ENCODE assay signal across 10 cellular contexts in genomic region chr4:119103263-119103662, GRCh38. TPM values are rescaled to one million over a fixed set of nuclear protein-coding genes. Genes with fewer than 3 reads are reported as not detected.
DNase-seq lines count a peak whose midpoint lies in the region; ATAC-seq and TF ChIP-seq lines count a peak whose summit lies in the region.
"Had no signal": no experiment of that assay in that cellular context is flagged by ENCODE, and none has a peak within 500 bp of the region (broad histone marks: within the 10 kb centered on the region; RNA-seq: fewer than 3 reads in every experiment).

No MANE protein-coding gene starts in this region.

- H3K23me2 ChIP-seq in H9 (ENCODE audit: insufficient read length, low read depth, low read length, poor library complexity, severe bottlenecking), result no peaks in the 10 kb centered on the region

- TF ChIP-seq EP300 in gastroesophageal sphincter (IDR thresholded peaks at IDR 0.05) (no peak), sigmoid colon (IDR thresholded peaks at IDR 0.05) (peak in 1 of 4 donors; percentile 40)

- no peaks in the 10 kb centered on the region for H3K9me3 ChIP-seq in H9 (ENCODE audit: control insufficient read depth, low read depth, low read length)
- H3K9me3 ChIP-seq in gastroesophageal sphincter, result no peaks in the 10 kb centered on the region
- H3K9me3 ChIP-seq in sigmoid colon, result no peaks in the 10 kb centered on the region

- peaks cover 18 to 22% of the 10 kb centered on the region in 2 experiments for H3K4me1 Mint-ChIP-seq in H9

- H3K79me1 ChIP-seq in H9 (ENCODE audit: insufficient read depth, low read depth, low read length, poor library complexity, severe bottlenecking), result no peaks in the 10 kb centered on the region

- no peak overlapping the region for H3K23ac ChIP-seq in H9 (ENCODE audit: insufficient read length, low read depth, low read length)

- no peak overlapping the region for H3K4ac ChIP-seq in H9 (ENCODE audit: low read depth, low read length)

- H4K5ac ChIP-seq in H9 (ENCODE audit: insufficient read length, low read depth, low read length), result no peak overlapping the region

- intact Hi-C loops in sigmoid colon (cut with DNase I), result no loop called here

- H3K4me3 Mint-ChIP-seq in H9, result no peak overlapping the region
- H3K4me3 Mint-ChIP-seq: activated CD4-positive, alpha-beta T cell treated with anti-CD3 and anti-CD28 coated beads, Interleukin-2, amount 10 ng/mL, durations not matched to agents 7 days and 5 days had no signal

- H2AK5ac ChIP-seq in H9 (ENCODE audit: insufficient read length, low read length), result no peak overlapping the region

- H3K27me3 Mint-ChIP-seq in H9 (ENCODE audit: low read depth), result no peaks in the 10 kb centered on the region
- H3K27me3 Mint-ChIP-seq: activated CD4-positive, alpha-beta T cell treated with anti-CD3 and anti-CD28 coated beads, Interleukin-2, amount 10 ng/mL, durations not matched to agents 7 days and 5 days had no signal

- H3K14ac ChIP-seq in H9 (ENCODE audit: insufficient read depth, low read length), result no peak overlapping the region

- H2BK15ac ChIP-seq in H9 (ENCODE audit: low read depth, low read length), result no peak overlapping the region

- H3K4me1 ChIP-seq in H9 (ENCODE audit: insufficient read depth, low read length) (no peaks in the 10 kb centered on the region; the same call in 1 of the 2 replicates), gastroesophageal sphincter (peaks cover 0 to 35% (median 3%) of the 10 kb centered on the region in 3 donors), sigmoid colon (peaks cover 0 to 20% (median 8%) of the 10 kb centered on the region in 4 donors)

- no peak overlapping the region for H2BK12ac ChIP-seq in H9 (ENCODE audit: insufficient read length, low read depth, low read length)

- no peaks in the 10 kb centered on the region for H4K20me1 ChIP-seq in H9 (ENCODE audit: control insufficient read depth, insufficient read depth, insufficient read length)

- H4K91ac ChIP-seq in H9 (ENCODE audit: insufficient read length, low read depth, low read length), result no peak overlapping the region

- H3K27me3 ChIP-seq in H9 (ENCODE audit: insufficient read depth, low read length) (no peaks in the 10 kb centered on the region), gastroesophageal sphincter (no peaks in the 10 kb centered on the region), sigmoid colon (no peaks in the 10 kb centered on the region)

- no peak overlapping the region for H3K4me2 ChIP-seq in H9 (ENCODE audit: insufficient read depth, insufficient read length, low read length)

- no peak overlapping the region for H3T11ph ChIP-seq in H9 (ENCODE audit: low read length)

- TF ChIP-seq CTCF in H9 (conservative IDR thresholded peaks at IDR 0.05) (no peak), gastroesophageal sphincter (IDR thresholded peaks at IDR 0.05) (no peak), sigmoid colon (IDR thresholded peaks at IDR 0.05) (no peak)

- no peak overlapping the region for H3K56ac ChIP-seq in H9 (ENCODE audit: insufficient read length, low read depth, low read length)

- no peak overlapping the region for H2BK5ac ChIP-seq in H9 (ENCODE audit: insufficient read length, low read length)

- no peak overlapping the region for H3K9ac ChIP-seq in H9 (ENCODE audit: extremely low read depth, insufficient read length, low read length)

- H3K36me3 ChIP-seq in gastroesophageal sphincter (no peaks in the 10 kb centered on the region), sigmoid colon (no peaks in the 10 kb centered on the region)

- ATAC-seq in gastroesophageal sphincter, result peak; percentile 86

- TF ChIP-seq POLR2A in gastroesophageal sphincter (IDR thresholded peaks at IDR 0.05) (no peak), sigmoid colon (IDR thresholded peaks at IDR 0.05) (no peak)

- WGBS in H9 (ENCODE audit: extremely low coverage, insufficient read length, low lambda C conversion rate), result no CpG with 5 or more reads among the region's 2 CpGs
- WGBS in gastroesophageal sphincter (ENCODE audit: low coverage in 1 of 2), 2 donors, result 32 to 60% methylated on average over 1 to 2 of the region's 2 CpGs
- 3 to 48% methylated on average over 2 of the region's 2 CpGs for WGBS in sigmoid colon, 2 donors

- no peak overlapping the region for H3K18ac ChIP-seq in H9 (ENCODE audit: insufficient read length, low read depth, low read length)

- DNase-seq in H9, result no peak
- DNase-seq in SKM-1 (lab: John Stamatoyannopoulos, UW; ENCODE audit: unreplicated experiment), result peak; percentile 75
- DNase-seq in sigmoid colon, result peak; percentile 72
- no peak for DNase-seq in retina
- DNase-seq in middle frontal gyrus (ENCODE audit: extremely low spot score, low spot score), result no peak
- no peak for DNase-seq in stimulated activated naive CD4-positive, alpha-beta T cell treated with Interleukin-2 at 50 U/mL for 16 hours (lab: John Stamatoyannopoulos, UW)
- DNase-seq in NCI-H2107 treated with DMSO at 0.1 percent for 48 hours (lab: John Stamatoyannopoulos, UW; ENCODE audit: unreplicated experiment), result no peak
- DNase-seq: activated CD4-positive, alpha-beta T cell treated with anti-CD3 and anti-CD28 coated beads, Interleukin-2, amount 10 ng/mL, durations not matched to agents 7 days and 5 days had no signal

- H2BK20ac ChIP-seq in H9 (ENCODE audit: low read depth, low read length, poor library complexity, severe bottlenecking), result no peak overlapping the region

- no peaks in the 10 kb centered on the region for H3K9me3 Mint-ChIP-seq in H9
- H3K9me3 Mint-ChIP-seq: activated CD4-positive, alpha-beta T cell treated with anti-CD3 and anti-CD28 coated beads, Interleukin-2, amount 10 ng/mL, durations not matched to agents 7 days and 5 days had no signal

- peak overlapping the region in 2 of 3 experiments; percentile 30 to 58; a peak in 2 of 7 replicates for H3K27ac Mint-ChIP-seq in H9
- H3K27ac Mint-ChIP-seq: activated CD4-positive, alpha-beta T cell treated with anti-CD3 and anti-CD28 coated beads, Interleukin-2, amount 10 ng/mL, durations not matched to agents 7 days and 5 days had no signal

- H3K36me3 Mint-ChIP-seq in H9 (ENCODE audit: insufficient read depth in 1 of 3, low read depth in 3 of 3), result no peaks in the 10 kb centered on the region

- no peak overlapping the region for H2AFZ ChIP-seq in H9 (ENCODE audit: low read length)

- H3K27ac ChIP-seq in H9 (ENCODE audit: insufficient read length, low read depth, low read length) (no peak overlapping the region), gastroesophageal sphincter (peak overlapping the region in 3 of 4 donors; percentile 25 to 62 (median 36)), sigmoid colon (peak overlapping the region in 3 of 4 donors; percentile 34 to 69 (median 55))

- H3K79me2 ChIP-seq in H9 (ENCODE audit: insufficient read depth, low read length), result no peaks in the 10 kb centered on the region

- no peak overlapping the region for H4K8ac ChIP-seq in H9 (replicated peaks; ENCODE audit: insufficient read length, low read depth, low read length)

- no peak overlapping the region for H3K4me3 ChIP-seq in gastroesophageal sphincter
- no peak overlapping the region for H3K4me3 ChIP-seq in sigmoid colon

- no peak overlapping the region for H2BK120ac ChIP-seq in H9 (ENCODE audit: low read depth, low read length, poor library complexity, severe bottlenecking)

RNA-seq across cellular contexts. Expression of gene MYOZ2, which starts 32.4 kb away (rescaled TPM):
- total RNA-seq in H9 (2021) (not detected in 2 replicates), gastroesophageal sphincter (1 to 10 TPM in 2 of 4 donors, under 1 TPM in 2; 0.20 to 2.3 (median 0.78) TPM), sigmoid colon (1 to 10 TPM in 1 of 4 donors, under 1 TPM in 3; 0.28 to 1.4 (median 0.82) TPM)
- polyA plus RNA-seq in sigmoid colon, result under 1 TPM; 0.35 to 0.69 (median 0.60) TPM
- total RNA-seq: activated CD4-positive, alpha-beta T cell treated with anti-CD3 and anti-CD28 coated beads, Interleukin-2, amount 10 ng/mL, durations not matched to agents 7 days and 5 days had no signal
- polyA plus RNA-seq: neural cell had no signal

Comparison
In these comparisons a context has a peak if more than half of its experiments do, and no peak if none do; other contexts are left out.
1. DNase-seq: peak in SKM-1 (single experiment) and sigmoid colon (single experiment); none in H9 (single experiment), retina (single experiment), middle frontal gyrus (single experiment), stimulated activated naive CD4-positive, alpha-beta T cell treated with Interleukin-2 at 50 U/mL for 16 hours (single experiment) and NCI-H2107 treated with DMSO at 0.1 percent for 48 hours (single experiment).